In genomic region chr9:117835798-117836197, GRCh38 we compare ENCODE assay signal across 15 cellular contexts.
DNase-seq lines count a peak whose midpoint lies in the region; ATAC-seq and TF ChIP-seq lines count a peak whose summit lies in the region.
"Had no signal": no experiment of that assay in that cellular context is flagged by ENCODE, and none has a peak within 500 bp of the region (broad histone marks: within the 10 kb centered on the region; RNA-seq: fewer than 3 reads in every experiment).

No MANE protein-coding gene starts in this region.

- H3K4me1 ChIP-seq in OCI-LY3 (ENCODE audit: low read length), result peaks cover 48% of the 10 kb centered on the region
- H3K4me1 ChIP-seq in testis, result no peaks in the 10 kb centered on the region

- H3K9me3 ChIP-seq in OCI-LY3 (ENCODE audit: insufficient read depth, low read length) (no peaks in the 10 kb centered on the region), testis (no peaks in the 10 kb centered on the region)

- H3K27ac ChIP-seq in OCI-LY3 (ENCODE audit: low read length) (peak overlapping the region; percentile 69), testis (no peak overlapping the region)

- H3K36me3 ChIP-seq in OCI-LY3 (replicated peaks; ENCODE audit: low read depth, low read length), result no peaks in the 10 kb centered on the region
- H3K36me3 ChIP-seq in testis (ENCODE audit: low read depth, missing control alignments), result no peaks in the 10 kb centered on the region

- no peak for DNase-seq in testis
- no peak for DNase-seq in germinal center (ENCODE audit: low spot score)
- DNase-seq in NCI-H2107 (lab: John Stamatoyannopoulos, UW), result no peak
- no peak for DNase-seq in dedifferentiated amniotic fluid mesenchymal stem cell (ENCODE audit: extremely low spot score)
- DNase-seq: activated CD4-positive, alpha-beta T cell treated with anti-CD3 and anti-CD28 coated beads, Interleukin-2, amount 10 ng/mL, durations not matched to agents 7 days and 5 days; activated naive CD4-positive, alpha-beta T cell treated with Interleukin-2 at 50 U/mL for 16 hours; CD4-positive, alpha-beta T cell; GF-D8; MV-4-11; NCI-H345 had no signal

- H4K20me1 ChIP-seq in OCI-LY3 (ENCODE audit: insufficient read depth, low read length), result no peaks in the 10 kb centered on the region

- TF ChIP-seq POLR2A in testis (IDR thresholded peaks at IDR 0.05), result no peak

- intact Hi-C loops in testis (cut with DNase I; ENCODE audit: low total_unique reads), result no loop called here

- no peak overlapping the region for H3K9ac ChIP-seq in OCI-LY3 (ENCODE audit: low read length)

- 86 to 90% methylated on average over 1 of the region's 1 CpG for WGBS in testis, 2 donors

- peak overlapping the region; percentile 32; the same call in 1 of the 2 replicates for H3K4me3 ChIP-seq in OCI-LY3 (ENCODE audit: low read length)
- H3K4me3 ChIP-seq in testis, result no peak overlapping the region

- H2AFZ ChIP-seq in OCI-LY3 (ENCODE audit: low read depth, low read length), result no peak overlapping the region

- ATAC-seq in GM18868 (IDR thresholded peaks at IDR 0.05; ENCODE audit: unreplicated experiment), result peak; percentile 97
- ATAC-seq in GM21526 (IDR thresholded peaks at IDR 0.05; ENCODE audit: low FRiP score, unreplicated experiment), result peak; percentile 87
- ATAC-seq in HG03025 (IDR thresholded peaks at IDR 0.05; ENCODE audit: low FRiP score, unreplicated experiment), result peak; percentile 70
- ATAC-seq: Panc1 had no signal

- H3K27me3 ChIP-seq in OCI-LY3 (ENCODE audit: low read depth, low read length), result no peaks in the 10 kb centered on the region
- H3K27me3 ChIP-seq in testis, result no peaks in the 10 kb centered on the region

- H3K4me2 ChIP-seq in OCI-LY3 (ENCODE audit: low read length), result peak overlapping the region; percentile 68

- no peaks in the 10 kb centered on the region for H3K79me2 ChIP-seq in OCI-LY3 (ENCODE audit: low read length)

- TF ChIP-seq CTCF in OCI-LY3 (IDR thresholded peaks at IDR 0.05; ENCODE audit: low read depth, low read length) (no peak), testis (IDR thresholded peaks at IDR 0.05) (no peak)
